16 cellular contexts compared by ENCODE assay signal in the genomic region with DNA sequence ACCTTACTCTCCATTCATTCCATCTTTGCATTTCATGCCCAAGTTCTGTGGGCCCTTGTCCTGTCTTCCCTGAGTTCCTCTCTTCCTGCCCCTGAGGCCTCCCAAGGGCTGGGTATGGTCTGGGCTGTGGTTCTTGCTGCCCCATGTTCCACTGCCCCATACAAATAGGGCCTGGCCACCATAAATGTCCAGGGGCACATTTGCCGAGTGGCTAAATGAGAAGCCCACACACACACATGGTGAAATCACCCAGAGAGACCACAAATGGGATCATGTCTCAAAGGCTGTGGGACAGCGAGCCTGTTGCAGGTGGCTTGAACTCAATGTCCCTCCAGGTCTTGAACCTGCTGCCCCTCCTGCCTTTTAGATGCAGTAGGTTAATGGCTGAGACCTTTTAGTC. TPM values are rescaled to one million over a fixed set of nuclear protein-coding genes. Genes with fewer than 3 reads are reported as not detected.
DNase-seq lines count a peak whose midpoint lies in the region; ATAC-seq and TF ChIP-seq lines count a peak whose summit lies in the region.
"Had no signal": no experiment of that assay in that cellular context is flagged by ENCODE, and none has a peak within 500 bp of the region (broad histone marks: within the 10 kb centered on the region; RNA-seq: fewer than 3 reads in every experiment).

No MANE protein-coding gene starts in this region.

- H3K36me3 ChIP-seq in right atrium auricular region (no peaks in the 10 kb centered on the region), sigmoid colon (no peaks in the 10 kb centered on the region), MM.1S (replicated peaks; ENCODE audit: insufficient read depth, low read length) (no peaks in the 10 kb centered on the region)

- no peak for TF ChIP-seq POLR2A in sigmoid colon (IDR thresholded peaks at IDR 0.05)

- H3K9me2 ChIP-seq in MM.1S (replicated peaks; ENCODE audit: insufficient read depth, low read length): no peaks in the 10 kb centered on the region

- H4K20me1 ChIP-seq in MM.1S (ENCODE audit: insufficient read depth, low read length): no peaks in the 10 kb centered on the region

- ATAC-seq in Right ventricle myocardium inferior (no peak), HG02870 (IDR thresholded peaks at IDR 0.05; ENCODE audit: unreplicated experiment) (no peak)
- ATAC-seq: GM23338 had no signal

- no peaks in the 10 kb centered on the region for H3K4me1 ChIP-seq in right atrium auricular region
- H3K4me1 ChIP-seq in sigmoid colon: no peaks in the 10 kb centered on the region
- H3K4me1 ChIP-seq in MM.1S (ENCODE audit: low read length): no peaks in the 10 kb centered on the region; the same call in 1 of the 2 replicates
- H3K4me1 ChIP-seq: Caco-2 had no signal

- no peak overlapping the region for H2AFZ ChIP-seq in MM.1S (ENCODE audit: low read length)
- H2AFZ ChIP-seq: GM23338 had no signal

- H3K9ac ChIP-seq in MM.1S (ENCODE audit: low read length): no peak overlapping the region

- H3F3A ChIP-seq in MM.1S (ENCODE audit: insufficient read depth, low read length): no peaks in the 10 kb centered on the region

- no peak for TF ChIP-seq EP300 in sigmoid colon (IDR thresholded peaks at IDR 0.05)

- no peak overlapping the region for H3K4me3 ChIP-seq in right atrium auricular region
- H3K4me3 ChIP-seq in HL-60 (replicated peaks; ENCODE audit: insufficient read depth, low read length): peak overlapping the region; percentile 42
- H3K4me3 ChIP-seq in sigmoid colon: no peak overlapping the region
- no peak overlapping the region for H3K4me3 ChIP-seq in MM.1S (ENCODE audit: low read length)
- H3K4me3 ChIP-seq: GM23338 had no signal

- DNase-seq in Right ventricle myocardium inferior (ENCODE audit: missing footprints) (peak; percentile 4), right atrium auricular region (ENCODE audit: low spot score) (no peak), HL-60 (ENCODE audit: low read depth in 1 of 2, low spot score in 1 of 2) (no peak), islet precursor cell (peak; percentile 19), sigmoid colon (peak; percentile 39), MM.1S (no peak), T-helper 1 cell (no peak)
- DNase-seq: 8988T, C1 segment of cervical spinal cord, Caco-2, HCEC 1CT had no signal

- no peaks in the 10 kb centered on the region for H3K79me2 ChIP-seq in MM.1S (ENCODE audit: low read length)

- H3K27ac ChIP-seq in right atrium auricular region (no peak overlapping the region), HL-60 (replicated peaks) (no peak overlapping the region), sigmoid colon (no peak overlapping the region), MM.1S (ENCODE audit: low read length) (no peak overlapping the region)

- intact Hi-C loops in Right ventricle myocardium inferior (cut with DNase I) (no loop called here), sigmoid colon (cut with DNase I) (no loop called here)

- 85 to 87% methylated on average over 2 of the region's 2 CpGs for WGBS in sigmoid colon, 2 donors

- H3K27me3 ChIP-seq in right atrium auricular region (no peaks in the 10 kb centered on the region), HL-60 (ENCODE audit: insufficient read depth, poor library complexity, severe bottlenecking) (no peaks in the 10 kb centered on the region), sigmoid colon (no peaks in the 10 kb centered on the region), MM.1S (replicated peaks; ENCODE audit: insufficient read depth, low read length) (no peaks in the 10 kb centered on the region)

- H3K4me2 ChIP-seq in MM.1S (ENCODE audit: low read depth, low read length): no peak overlapping the region
- H3K4me2 ChIP-seq: GM23338 had no signal

- H3K9me3 ChIP-seq in right atrium auricular region: no peaks in the 10 kb centered on the region
- no peaks in the 10 kb centered on the region for H3K9me3 ChIP-seq in sigmoid colon
- no peaks in the 10 kb centered on the region for H3K9me3 ChIP-seq in MM.1S (replicated peaks; ENCODE audit: insufficient read depth, low read length)
- H3K9me3 ChIP-seq: Caco-2 had no signal

- TF ChIP-seq CTCF in right atrium auricular region (IDR thresholded peaks at IDR 0.05): no peak
- no peak for TF ChIP-seq CTCF in HL-60 (IDR thresholded peaks at IDR 0.05; ENCODE audit: insufficient read depth, low read length)
- no peak for TF ChIP-seq CTCF in sigmoid colon (IDR thresholded peaks at IDR 0.05)
- TF ChIP-seq CTCF in MM.1S (IDR thresholded peaks at IDR 0.05; ENCODE audit: low read length): no peak

RNA-seq across cellular contexts. Expression of gene TIFAB, which starts 1.2 kb away (rescaled TPM):
- total RNA-seq in Right ventricle myocardium inferior (not detected), right atrium auricular region (not detected), sigmoid colon (not detected)
- 1 to 10 TPM in 1 of 3 donors, under 1 TPM in 1, not detected in 1; 0.46 to 1.4 TPM for polyA plus RNA-seq in sigmoid colon
- total RNA-seq: A673, Caco-2, GM23338, HT-29 had no signal
- polyA plus RNA-seq: AG04450, GM23338 had no signal

RNA-seq across cellular contexts. Expression of gene DCANP1, which starts 3.8 kb away (rescaled TPM):
- total RNA-seq in Right ventricle myocardium inferior (not detected), right atrium auricular region (not detected), sigmoid colon (not detected)
- polyA plus RNA-seq in sigmoid colon: under 1 TPM in 2 of 3 donors, not detected in 1; 0.13 to 0.46 TPM
- total RNA-seq: A673, Caco-2, GM23338, HT-29 had no signal
- polyA plus RNA-seq: AG04450, GM23338 had no signal

RNA-seq across cellular contexts. Expression of gene MACROH2A1, which starts 51.9 kb away (rescaled TPM):
- total RNA-seq in Right ventricle myocardium inferior: 104 TPM
- 100 to 1,000 TPM; 149 to 179 TPM for total RNA-seq in right atrium auricular region
- total RNA-seq in sigmoid colon: 100 to 1,000 TPM; 153 to 191 (median 179) TPM
- polyA plus RNA-seq in sigmoid colon: 100 to 1,000 TPM; 123 to 202 (median 175) TPM

Comparison
In these comparisons a context has a peak if more than half of its experiments do, and no peak if none do; other contexts are left out.
1. DNase-seq: peak in Right ventricle myocardium inferior (single experiment), islet precursor cell (single experiment) and sigmoid colon (single experiment); none in right atrium auricular region (single experiment), HL-60 (0 of 2), MM.1S (single experiment) and T-helper 1 cell (0 of 5).